Comparison of ENCODE assay signal across 10 cellular contexts in the genomic region with DNA sequence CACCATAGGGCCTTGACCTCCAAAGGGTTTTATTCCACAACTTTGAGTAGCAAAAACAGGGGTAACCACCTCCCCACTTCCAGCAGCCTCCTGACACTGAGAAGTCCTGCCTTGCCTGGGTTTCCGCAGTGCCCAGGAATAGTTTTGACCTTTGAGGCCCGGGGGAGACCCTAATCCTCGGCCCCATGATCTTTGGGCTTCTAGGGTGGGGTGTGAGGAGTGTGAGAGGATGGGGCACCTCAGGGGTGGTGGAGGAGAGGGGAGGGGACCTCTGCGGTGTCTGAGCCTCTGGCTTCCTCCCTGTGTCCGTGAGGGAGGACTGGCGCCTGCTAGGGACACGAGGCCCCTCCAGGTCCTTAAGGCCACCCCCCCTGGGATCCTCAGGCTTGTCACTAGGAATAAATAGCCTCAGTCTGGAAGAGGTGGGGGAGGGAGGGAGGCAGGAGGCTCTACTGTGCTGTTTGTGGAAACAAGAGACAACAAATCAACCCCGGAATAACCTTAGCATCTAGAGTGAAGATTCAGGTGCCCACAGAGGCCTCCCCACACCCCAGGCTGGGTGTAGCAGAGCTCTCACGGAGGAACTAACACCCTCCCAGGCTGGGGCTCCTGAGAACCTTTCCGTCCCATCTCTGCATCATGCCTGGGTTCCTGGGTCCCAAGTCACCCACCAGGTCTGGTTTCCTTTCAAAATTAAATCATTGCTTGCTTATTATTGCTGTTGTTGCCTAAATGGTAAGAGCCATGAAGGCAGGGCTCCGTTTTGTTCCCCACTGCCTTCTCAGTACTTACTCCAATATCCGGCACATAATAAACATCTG. TPM values are rescaled to one million over a fixed set of nuclear protein-coding genes. Genes with fewer than 3 reads are reported as not detected.
DNase-seq lines count a peak whose midpoint lies in the region; ATAC-seq and TF ChIP-seq lines count a peak whose summit lies in the region.
"Had no signal": no experiment of that assay in that cellular context is flagged by ENCODE, and none has a peak within 500 bp of the region (broad histone marks: within the 10 kb centered on the region; RNA-seq: fewer than 3 reads in every experiment).

No MANE protein-coding gene starts in this region.

- H3K4me3 Mint-ChIP-seq in brain (peak overlapping the region; percentile 67 to 80 (median 75)), type B pancreatic cell (peak overlapping the region; percentile 70)

- no peak for TF ChIP-seq CTCF in brain (conservative IDR thresholded peaks at IDR 0.05)
- TF ChIP-seq CTCF in type B pancreatic cell (conservative IDR thresholded peaks at IDR 0.05), result no peak

- H3K4me1 Mint-ChIP-seq in brain (peaks cover 35% of the 10 kb centered on the region), type B pancreatic cell (ENCODE audit: unreplicated experiment) (peaks cover 17% of the 10 kb centered on the region)

- DNase-seq in activated CD8-positive, alpha-beta memory T cell treated with anti-CD3 and anti-CD28 coated beads for 24 hours, result peak; percentile 58
- DNase-seq in activated CD8-positive, alpha-beta memory T cell treated with anti-CD3 and anti-CD28 coated beads, Interleukin-2, amount 50 U/mL, for 4 hours, result no peak
- DNase-seq in mesenteric fat pad (ENCODE audit: low spot score), result peak; percentile 74
- no peak for DNase-seq in type B pancreatic cell (ENCODE audit: extremely low spot score, unreplicated experiment)
- no peak for DNase-seq in NCI-H774 (lab: John Stamatoyannopoulos, UW)
- no peak for DNase-seq in cerebellar nuclear complex (lab: John Stamatoyannopoulos, UW)

- H3K9me3 Mint-ChIP-seq in brain (peaks cover 0 to 3% (median 0%) of the 10 kb centered on the region in 5 experiments), type B pancreatic cell (no peaks in the 10 kb centered on the region)

- no peak for ATAC-seq in HG02840 (IDR thresholded peaks at IDR 0.05; ENCODE audit: low FRiP score, unreplicated experiment)

- peak overlapping the region in 3 of 5 experiments; percentile 17 to 76 (median 31) for H3K27ac Mint-ChIP-seq in brain
- no peak overlapping the region for H3K27ac Mint-ChIP-seq in type B pancreatic cell

- peaks cover 15% of the 10 kb centered on the region for H3K27me3 Mint-ChIP-seq in brain
- peaks cover 6% of the 10 kb centered on the region for H3K27me3 Mint-ChIP-seq in type B pancreatic cell

- no peaks in the 10 kb centered on the region for H3K36me3 Mint-ChIP-seq in brain
- H3K36me3 Mint-ChIP-seq in type B pancreatic cell, result no peaks in the 10 kb centered on the region

RNA-seq across cellular contexts. Expression of a gene that starts 0.9 kb away (rescaled TPM):
- polyA plus RNA-seq in brain (ENCODE audit: insufficient read depth, low read depth, low replicate concordance), result 12.8 TPM
- 13.6 TPM for total RNA-seq in mesenteric fat pad
- total RNA-seq in type B pancreatic cell (ENCODE audit: low replicate concordance), result 7.0 and 25.1 TPM in 2 replicates

RNA-seq across cellular contexts. Expression of a gene that starts 6.3 kb away (rescaled TPM):
- polyA plus RNA-seq in brain (ENCODE audit: insufficient read depth, low read depth, low replicate concordance), result 29.6 TPM
- 35.3 TPM for total RNA-seq in mesenteric fat pad
- total RNA-seq in type B pancreatic cell (ENCODE audit: low replicate concordance), result 22.7 and 33.1 TPM in 2 replicates

RNA-seq across cellular contexts. Expression of a gene that starts 16.4 kb away (rescaled TPM):
- polyA plus RNA-seq in brain (ENCODE audit: insufficient read depth, low read depth, low replicate concordance), result 88.2 TPM
- total RNA-seq in mesenteric fat pad, result 46.7 TPM
- 56.1 and 86.5 TPM in 2 replicates for total RNA-seq in type B pancreatic cell (ENCODE audit: low replicate concordance)

RNA-seq across cellular contexts. Expression of a gene that starts 40.4 kb away (rescaled TPM):
- polyA plus RNA-seq in brain (ENCODE audit: insufficient read depth, low read depth, low replicate concordance), result 0.81 TPM
- 0.19 TPM for total RNA-seq in mesenteric fat pad
- 0.69 and 2.8 TPM in 2 replicates for total RNA-seq in type B pancreatic cell (ENCODE audit: low replicate concordance)
- total RNA-seq: H4 had no signal
- polyA plus RNA-seq: BJ had no signal

RNA-seq across cellular contexts. Expression of a gene that starts 59.4 kb away (rescaled TPM):
- polyA plus RNA-seq in brain (ENCODE audit: insufficient read depth, low read depth, low replicate concordance), result 8.8 TPM
- total RNA-seq in mesenteric fat pad (28.8 TPM), type B pancreatic cell (ENCODE audit: low replicate concordance) (16.1 and 19.3 TPM in 2 replicates)

Comparison
In these comparisons a context has a peak if more than half of its experiments do, and no peak if none do; other contexts are left out.
1. DNase-seq: peak in activated CD8-positive, alpha-beta memory T cell treated with anti-CD3 and anti-CD28 coated beads for 24 hours (single experiment) and mesenteric fat pad (single experiment); none in activated CD8-positive, alpha-beta memory T cell treated with anti-CD3 and anti-CD28 coated beads, Interleukin-2, amount 50 U/mL, for 4 hours (single experiment), type B pancreatic cell (single experiment), NCI-H774 (single experiment) and cerebellar nuclear complex (0 of 2).